In genomic region chr2:68751397-68752339, GRCh38 we compare ENCODE assay signal across 8 cellular contexts. TPM values are rescaled to one million over a fixed set of nuclear protein-coding genes. Genes with fewer than 3 reads are reported as not detected.
DNase-seq lines count a peak whose midpoint lies in the region; ATAC-seq and TF ChIP-seq lines count a peak whose summit lies in the region.

No MANE protein-coding gene starts in this region.

- no peak for TF ChIP-seq POLR2A in Peyer's patch (IDR thresholded peaks at IDR 0.05)

- peak overlapping the region; percentile 55 to 71 for H3K4me3 Mint-ChIP-seq in activated T-cell treated with anti-CD3 and anti-CD28 coated beads, Interleukin-2, amount 50 U/mL, for 72 hours

- peak; percentile 94 for ATAC-seq in GM21723 (IDR thresholded peaks at IDR 0.05; ENCODE audit: unreplicated experiment)
- ATAC-seq in activated T-cell treated with anti-CD3 and anti-CD28 coated beads, Interleukin-2, amount 50 U/mL, for 72 hours (replicated peaks in 1 of 2), result peak; percentile 92 to 93

- peaks cover 10 to 25% of the 10 kb centered on the region in 2 donors for H3K36me3 Mint-ChIP-seq in activated T-cell treated with anti-CD3 and anti-CD28 coated beads, Interleukin-2, amount 50 U/mL, for 72 hours (ENCODE audit: insufficient read depth in 2 of 2)

- no peaks in the 10 kb centered on the region for H3K27me3 Mint-ChIP-seq in activated T-cell treated with anti-CD3 and anti-CD28 coated beads, Interleukin-2, amount 50 U/mL, for 72 hours (ENCODE audit: low read depth)

- H3K4me1 ChIP-seq in Peyer's patch, result peaks cover 0 to 13% (median 0%) of the 10 kb centered on the region in 4 donors

- H3K27ac Mint-ChIP-seq in activated T-cell treated with anti-CD3 and anti-CD28 coated beads, Interleukin-2, amount 50 U/mL, for 72 hours, result peak overlapping the region; percentile 94

- no peaks in the 10 kb centered on the region for H3K9me3 ChIP-seq in Peyer's patch

- no peaks in the 10 kb centered on the region for H3K27me3 ChIP-seq in Peyer's patch

- TF ChIP-seq CTCF in Peyer's patch (IDR thresholded peaks at IDR 0.05), result peak; percentile 87 to 90 (median 89)
- peak; percentile 91 for TF ChIP-seq CTCF in fibroblast of the aortic adventitia (IDR thresholded peaks at IDR 0.05; ENCODE audit: insufficient read depth, low read length)

- no peaks in the 10 kb centered on the region for H3K36me3 ChIP-seq in Peyer's patch

- H3K4me1 Mint-ChIP-seq in activated T-cell treated with anti-CD3 and anti-CD28 coated beads, Interleukin-2, amount 50 U/mL, for 72 hours (ENCODE audit: low read depth), result peaks cover 88% of the 10 kb centered on the region

- DNase-seq in DMS153 treated with DMSO at 0.1 percent for 48 hours (lab: John Stamatoyannopoulos, UW; ENCODE audit: unreplicated experiment) (peak; percentile 90), Kasumi-1 (lab: John Stamatoyannopoulos, UW) (peak; percentile 70 to 84), Peyer's patch (peak; percentile 90 to 97 (median 90)), fibroblast of the aortic adventitia (ENCODE audit: low read depth) (peak; percentile 86), nucleus accumbens (lab: John Stamatoyannopoulos, UW) (peak in 54 of 56 donors; percentile 10 to 90 (median 69)), substantia nigra (lab: John Stamatoyannopoulos, UW) (peak in 48 of 49 donors; percentile 15 to 94 (median 79))
- peak; percentile 90 to 91 for DNase-seq in activated T-cell treated with anti-CD3 and anti-CD28 coated beads, Interleukin-2, amount 50 U/mL, for 72 hours

- no peak overlapping the region for H3K4me3 ChIP-seq in Peyer's patch
- H3K4me3 ChIP-seq in fibroblast of the aortic adventitia (ENCODE audit: low read depth, low read length), result no peak overlapping the region

- peaks cover 4% of the 10 kb centered on the region in 2 donors for H3K9me3 Mint-ChIP-seq in activated T-cell treated with anti-CD3 and anti-CD28 coated beads, Interleukin-2, amount 50 U/mL, for 72 hours

- H3K27ac ChIP-seq in Peyer's patch (peak overlapping the region in 2 of 4 donors; percentile 19 to 48), substantia nigra (ENCODE audit: low read depth, low read length, poor library complexity, severe bottlenecking) (no peak overlapping the region)

RNA-seq across cellular contexts. Expression of gene ARHGAP25, which starts 17.1 kb away (rescaled TPM):
- total RNA-seq in Peyer's patch, result 10 to 100 TPM in 2 of 4 donors, 1 to 10 TPM in 2; 4.9 to 82.5 (median 8.7) TPM
- 10 to 100 TPM; 38.3 to 49.5 TPM for total RNA-seq in activated T-cell treated with anti-CD3 and anti-CD28 coated beads, Interleukin-2, amount 50 U/mL, for 72 hours
- 0.36 and 2.2 TPM in 2 replicates for total RNA-seq in fibroblast of the aortic adventitia (ENCODE audit: low replicate concordance)
